ENCODE assay signal across 15 cellular contexts in the genomic region with DNA sequence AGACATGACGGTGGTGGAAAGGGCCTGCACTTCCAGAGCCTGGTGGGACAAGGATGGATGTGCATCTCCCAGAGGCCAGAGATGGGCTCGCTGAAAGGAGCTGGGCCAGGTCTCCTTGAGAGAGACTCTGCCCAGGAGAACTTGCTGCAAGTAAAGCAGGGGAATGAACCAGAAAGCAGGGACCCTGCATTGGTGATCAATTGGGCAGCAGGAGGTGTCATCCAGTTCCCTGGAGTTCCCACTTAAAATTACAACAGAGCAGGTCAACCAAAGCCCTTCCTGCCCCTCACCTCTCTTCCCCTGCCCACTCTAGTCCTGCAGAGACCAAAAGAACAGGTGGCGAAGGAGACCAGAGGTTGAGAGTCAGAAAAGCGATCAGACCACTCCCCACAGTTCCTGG.
A peak's percentile ranks its signal among the peaks of the same experiment; 100 is the strongest.
DNase-seq lines count a peak whose midpoint lies in the region; ATAC-seq and TF ChIP-seq lines count a peak whose summit lies in the region.
"Had no signal": no experiment of that assay in that cellular context is flagged by ENCODE, and none has a peak within 500 bp of the region (broad histone marks: within the 10 kb centered on the region; RNA-seq: fewer than 3 reads in every experiment).

No MANE protein-coding gene starts in this region.

- H3K27me3 Mint-ChIP-seq in activated naive CD4-positive, alpha-beta T cell treated with anti-CD3 and anti-CD28 coated beads for 36 hours (ENCODE audit: low read depth) = no peaks in the 10 kb centered on the region
- H3K27me3 Mint-ChIP-seq: brain, progenitor cell of endocrine pancreas had no signal

- no peak overlapping the region for H3K4me3 Mint-ChIP-seq in activated naive CD4-positive, alpha-beta T cell treated with anti-CD3 and anti-CD28 coated beads for 36 hours
- H3K4me3 Mint-ChIP-seq: brain, WTC11 had no signal

- ATAC-seq in left lung = no peak
- no peak for ATAC-seq in HG02973 (IDR thresholded peaks at IDR 0.05; ENCODE audit: unreplicated experiment)
- ATAC-seq in HG02870 (IDR thresholded peaks at IDR 0.05; ENCODE audit: unreplicated experiment) = no peak
- ATAC-seq: Panc1, WTC11 had no signal

- TF ChIP-seq CTCF in left lung (IDR thresholded peaks at IDR 0.05) (no peak), suprapubic skin (IDR thresholded peaks at IDR 0.05) (no peak)

- no peaks in the 10 kb centered on the region for H3K36me3 Mint-ChIP-seq in activated naive CD4-positive, alpha-beta T cell treated with anti-CD3 and anti-CD28 coated beads for 36 hours (ENCODE audit: low read depth)
- H3K36me3 Mint-ChIP-seq: brain, WTC11 had no signal

- TF ChIP-seq EP300 in suprapubic skin (IDR thresholded peaks at IDR 0.05) = no peak

- intact Hi-C loops in activated naive CD4-positive, alpha-beta T cell treated with anti-CD3 and anti-CD28 coated beads for 36 hours (cut with micrococcal nuclease) = no loop called here
- intact Hi-C loops in left lung (cut with DNase I) = no loop called here

- CTCF ChIA-PET in activated naive CD4-positive, alpha-beta T cell treated with anti-CD3 and anti-CD28 coated beads for 36 hours (lab: Charles Lee) = interaction anchor here (0.9 to 2.3 kb wide), 2 partner anchors 18 to 155 kb away, joined by 4 to 17 read pairs; no protein-coding TSS in a partner anchor

- no peaks in the 10 kb centered on the region for H3K36me3 ChIP-seq in left lung
- no peaks in the 10 kb centered on the region for H3K36me3 ChIP-seq in suprapubic skin

- peaks cover 4 to 26% of the 10 kb centered on the region in 2 donors for H3K4me1 ChIP-seq in left lung
- H3K4me1 ChIP-seq in suprapubic skin = peaks cover 6% of the 10 kb centered on the region

- peaks cover 1% of the 10 kb centered on the region for H3K9me3 Mint-ChIP-seq in activated naive CD4-positive, alpha-beta T cell treated with anti-CD3 and anti-CD28 coated beads for 36 hours
- H3K9me3 Mint-ChIP-seq: activated T-cell treated with anti-CD3 and anti-CD28 coated beads, Interleukin-2, amount 50 U/mL, for 4 hours; brain had no signal

- H3K4me1 Mint-ChIP-seq in activated naive CD4-positive, alpha-beta T cell treated with anti-CD3 and anti-CD28 coated beads for 36 hours (ENCODE audit: low read depth) = peaks cover 32% of the 10 kb centered on the region
- H3K4me1 Mint-ChIP-seq: brain, WTC11 had no signal

- WGBS in suprapubic skin = 75% methylated on average over 4 of the region's 4 CpGs

- H3K27ac ChIP-seq in left lung = peak overlapping the region; percentile 23 to 82
- peak overlapping the region; percentile 18 for H3K27ac ChIP-seq in suprapubic skin

- H3K27ac Mint-ChIP-seq in activated naive CD4-positive, alpha-beta T cell treated with anti-CD3 and anti-CD28 coated beads for 36 hours = peak overlapping the region; percentile 96
- H3K27ac Mint-ChIP-seq: brain, progenitor cell of endocrine pancreas, WTC11 had no signal

- H3K9me3 ChIP-seq in left lung (no peaks in the 10 kb centered on the region), suprapubic skin (no peaks in the 10 kb centered on the region)

- no peak for TF ChIP-seq POLR2A in suprapubic skin (IDR thresholded peaks at IDR 0.05)

- DNase-seq in activated naive CD4-positive, alpha-beta T cell treated with anti-CD3 and anti-CD28 coated beads for 36 hours = no peak
- no peak for DNase-seq in activated naive CD4-positive, alpha-beta T cell treated with anti-CD3 and anti-CD28 coated beads, Interleukin-2, amount 50 U/mL, for 16 hours
- peak; percentile 54 for DNase-seq in activated CD8-positive, alpha-beta memory T cell treated with anti-CD3 and anti-CD28 coated beads, Interleukin-2, amount 50 U/mL, for 48 hours
- no peak for DNase-seq in left lung
- DNase-seq in suprapubic skin (ENCODE audit: low spot score in 2 of 2) = peak in 1 of 2 donors; percentile 48
- DNase-seq in SW 1271 (lab: John Stamatoyannopoulos, UW) = no peak
- DNase-seq: kidney glomerular epithelial cell, trophoblast cell had no signal

- H3K4me3 ChIP-seq in left lung (no peak overlapping the region), suprapubic skin (no peak overlapping the region)

- H3K27me3 ChIP-seq in left lung (no peaks in the 10 kb centered on the region), suprapubic skin (no peaks in the 10 kb centered on the region)
